ENCODE assay signal across 20 cellular contexts in the genomic region with DNA sequence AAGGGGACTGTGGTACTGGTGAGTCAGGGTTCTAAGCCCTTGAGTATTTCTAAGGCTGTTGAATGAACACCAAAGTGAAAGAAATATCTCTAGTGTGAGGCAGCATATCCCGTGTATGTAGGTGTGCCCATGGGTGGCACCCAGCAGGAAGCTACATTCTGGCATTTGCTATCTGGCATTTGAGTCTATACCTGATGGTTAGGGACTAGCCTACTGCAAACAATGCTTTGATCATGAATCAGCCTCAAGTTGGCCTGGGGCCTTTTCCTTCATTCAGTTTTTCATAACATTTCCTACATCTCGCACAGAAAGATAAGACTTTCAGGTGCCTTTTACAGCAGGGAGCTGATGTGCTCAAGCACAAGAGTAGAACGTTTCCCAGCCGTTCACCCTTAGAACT.
DNase-seq lines count a peak whose midpoint lies in the region; ATAC-seq, FAIRE-seq and TF ChIP-seq lines count a peak whose summit lies in the region.
"Had no signal": no experiment of that assay in that cellular context is flagged by ENCODE, and none has a peak within 500 bp of the region (broad histone marks: within the 10 kb centered on the region; RNA-seq: fewer than 3 reads in every experiment).

No MANE protein-coding gene starts in this region.

- H3K4me2 ChIP-seq in keratinocyte (ENCODE audit: control insufficient read depth, extremely low read depth, insufficient read depth, low read depth, low read length) = peak overlapping the region; percentile 45

- DNase-seq in Daoy (ENCODE audit: low read depth) (peak; percentile 9), NCI-H226 (peak; percentile 61), SW480 (ENCODE audit: low spot score) (peak; percentile 4), keratinocyte (ENCODE audit: low read depth, low spot score) (peak; percentile 15), DMS53 treated with DMSO at 0.1 percent for 48 hours (lab: John Stamatoyannopoulos, UW; ENCODE audit: unreplicated experiment) (no peak), DMS114 treated with DMSO at 0.1 percent for 48 hours (lab: John Stamatoyannopoulos, UW; ENCODE audit: unreplicated experiment) (no peak), NCI-H1417 treated with DMSO at 0.1 percent for 48 hours (lab: John Stamatoyannopoulos, UW) (no peak)
- DNase-seq: DMS79, HCEC 1CT, Kasumi-1, MG63, NCI-H1694, NCI-H2029 treated with DMSO at 0.1 percent for 48 hours, Peyer's patch had no signal

- H3K9me3 ChIP-seq in keratinocyte (ENCODE audit: control insufficient read depth, low read depth, low read length) = no peaks in the 10 kb centered on the region
- H3K9me3 ChIP-seq: MG63, Peyer's patch had no signal

- H3K9me1 ChIP-seq in keratinocyte (ENCODE audit: control insufficient read depth, extremely low read depth, insufficient read depth, low read length) = no peaks in the 10 kb centered on the region

- FAIRE-seq in keratinocyte (lab: Jason Lieb, UNC) = peak; percentile 96
- FAIRE-seq: GM12892, H1, K562 had no signal

- H3K27ac ChIP-seq in keratinocyte (ENCODE audit: control insufficient read depth, insufficient read depth, low read length) = no peak overlapping the region
- H3K27ac ChIP-seq: HL-60, Peyer's patch had no signal

- TF ChIP-seq CTCF in keratinocyte (optimal IDR thresholded peaks at IDR 0.05 in 1 of 3, IDR thresholded peaks at IDR 0.05 in 1 of 3, conservative IDR thresholded peaks at IDR 0.05 in 1 of 3; ENCODE audit: extremely low read depth in 1 of 3, insufficient read depth in 2 of 3, low read length in 3 of 3) = no peak

- dilution Hi-C loops in keratinocyte (cut with MboI; ENCODE audit: extremely low pct_ligation_motif_present, low sequenced_read_pairs) = no loop called here

- peak overlapping the region in 1 of 3 experiments; percentile 12 for H3K4me3 ChIP-seq in keratinocyte (ENCODE audit: control insufficient read depth in 2 of 3, extremely low read depth in 1 of 3, insufficient read depth in 2 of 3, low read depth in 1 of 3, low read length in 3 of 3)
- H3K4me3 ChIP-seq: K562, MG63, Peyer's patch had no signal

- peak overlapping the region; percentile 2 for H2AFZ ChIP-seq in keratinocyte (ENCODE audit: control insufficient read depth, low read length)

- no peak overlapping the region for H3K9ac ChIP-seq in keratinocyte (ENCODE audit: control insufficient read depth, extremely low read depth, insufficient read depth, low read length)

- H3K27me3 ChIP-seq in keratinocyte (ENCODE audit: control insufficient read depth, extremely low read depth, insufficient read depth, low read length) = no peaks in the 10 kb centered on the region
- H3K27me3 ChIP-seq: MG63, Peyer's patch had no signal

- H3K4me1 ChIP-seq in keratinocyte (ENCODE audit: control insufficient read depth, extremely low read depth, insufficient read depth, low read length) = peaks cover 9% of the 10 kb centered on the region
- H3K4me1 ChIP-seq: Peyer's patch had no signal

- H4K20me1 ChIP-seq in keratinocyte (ENCODE audit: control insufficient read depth, extremely low read depth, insufficient read depth, low read length) = no peaks in the 10 kb centered on the region

- no peaks in the 10 kb centered on the region for H3K36me3 ChIP-seq in keratinocyte (ENCODE audit: control insufficient read depth in 2 of 2, extremely low read depth in 1 of 2, insufficient read depth in 2 of 2, low read length in 2 of 2)
- H3K36me3 ChIP-seq: MG63, Peyer's patch had no signal

- no peak for ATAC-seq in HG03108 (IDR thresholded peaks at IDR 0.05; ENCODE audit: unreplicated experiment)
- ATAC-seq: K562, SK-N-SH treated with all-trans-retinoic acid at 6 μM for 48 hours had no signal

- no peaks in the 10 kb centered on the region for H3K79me2 ChIP-seq in keratinocyte (ENCODE audit: control insufficient read depth, insufficient read depth, low read length)

Comparison
In these comparisons a context has a peak if more than half of its experiments do, and no peak if none do; other contexts are left out.
1. DNase-seq: peak in Daoy (single experiment), NCI-H226 (single experiment), SW480 (single experiment) and keratinocyte (single experiment); none in DMS53 treated with DMSO at 0.1 percent for 48 hours (single experiment), DMS114 treated with DMSO at 0.1 percent for 48 hours (single experiment) and NCI-H1417 treated with DMSO at 0.1 percent for 48 hours (single experiment).